ENCODE assay signal across 15 cellular contexts in the genomic region with DNA sequence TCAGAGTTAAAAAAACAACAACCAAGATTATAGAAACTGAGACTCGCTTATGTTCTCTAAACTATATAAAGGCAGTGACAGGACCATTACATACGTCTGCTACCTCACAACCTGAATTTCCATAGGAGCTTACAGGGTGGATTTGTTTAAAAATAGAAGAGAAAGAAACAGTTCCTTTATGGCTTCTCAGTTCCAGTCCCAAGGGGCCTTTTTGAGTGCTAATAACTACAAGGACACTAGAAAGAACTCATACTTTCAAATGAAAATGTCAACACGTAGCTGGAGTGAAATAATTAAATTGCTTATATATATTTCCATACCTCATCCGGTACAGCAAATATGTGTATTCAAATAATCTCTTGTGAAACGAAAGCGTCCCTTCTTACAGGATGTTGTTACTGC.
DNase-seq lines count a peak whose midpoint lies in the region; ATAC-seq and TF ChIP-seq lines count a peak whose summit lies in the region.
"Had no signal": no experiment of that assay in that cellular context is flagged by ENCODE, and none has a peak within 500 bp of the region (broad histone marks: within the 10 kb centered on the region; RNA-seq: fewer than 3 reads in every experiment).

No MANE protein-coding gene starts in this region.

- TF ChIP-seq POLR2A in GM18505 (IDR thresholded peaks at IDR 0.05; ENCODE audit: borderline replicate concordance, extremely low read depth, insufficient read depth, insufficient read length), result no peak

- ATAC-seq in GM18861 (IDR thresholded peaks at IDR 0.05; ENCODE audit: unreplicated experiment), result peak; percentile 30
- peak; percentile 78 for ATAC-seq in GM21526 (IDR thresholded peaks at IDR 0.05; ENCODE audit: low FRiP score, unreplicated experiment)
- peak; percentile 85 for ATAC-seq in HG03025 (IDR thresholded peaks at IDR 0.05; ENCODE audit: low FRiP score, unreplicated experiment)
- no peak for ATAC-seq in GM18505 (IDR thresholded peaks at IDR 0.05; ENCODE audit: unreplicated experiment)
- ATAC-seq in GM19397 (IDR thresholded peaks at IDR 0.05; ENCODE audit: unreplicated experiment), result no peak
- ATAC-seq: activated CD4-positive, alpha-beta T cell treated with anti-CD3 and anti-CD28 coated beads for 36 hours had no signal

- no peak for DNase-seq in choroid plexus epithelial cell (ENCODE audit: low read depth)
- DNase-seq in NCI-H1694 (lab: John Stamatoyannopoulos, UW), result no peak
- DNase-seq in NCI-H748 (lab: John Stamatoyannopoulos, UW; ENCODE audit: unreplicated experiment), result no peak
- DNase-seq: activated CD4-positive, alpha-beta T cell treated with anti-CD3 and anti-CD28 coated beads for 36 hours; head of caudate nucleus; IMR-90; NCI-H2227 treated with DMSO at 0.1 percent for 48 hours; SJCRH30; stimulated activated CD4-positive, alpha-beta T cell treated with anti-CD3 and anti-CD28 coated beads, Interleukin-4, amount 100 ng/mL, for 24 hours; testis had no signal

- peak overlapping the region; percentile 4 for H3K4me3 ChIP-seq in choroid plexus epithelial cell (ENCODE audit: low read depth, low read length)
- H3K4me3 ChIP-seq: SJCRH30, testis had no signal

- TF ChIP-seq CTCF in choroid plexus epithelial cell (conservative IDR thresholded peaks at IDR 0.05; ENCODE audit: low read depth, low read length), result no peak

Comparison
In these comparisons a context has a peak if more than half of its experiments do, and no peak if none do; other contexts are left out.
1. ATAC-seq: peak in GM18861 (single experiment), GM21526 (single experiment) and HG03025 (single experiment); none in GM18505 (single experiment) and GM19397 (single experiment).